27 cellular contexts compared by ENCODE assay signal in genomic region chr10:16894834-16895233, GRCh38.
A peak's percentile ranks its signal among the peaks of the same experiment; 100 is the strongest.
DNase-seq lines count a peak whose midpoint lies in the region; ATAC-seq, FAIRE-seq and TF ChIP-seq lines count a peak whose summit lies in the region.
"Had no signal": no experiment of that assay in that cellular context is flagged by ENCODE, and none has a peak within 500 bp of the region (broad histone marks: within the 10 kb centered on the region; RNA-seq: fewer than 3 reads in every experiment).

No MANE protein-coding gene starts in this region.

- H4K20me1 ChIP-seq in mammary epithelial cell (ENCODE audit: insufficient read depth, low read length), result no peaks in the 10 kb centered on the region

- H3K36me3 ChIP-seq in mammary epithelial cell (ENCODE audit: insufficient read depth, low read length) (no peaks in the 10 kb centered on the region), breast epithelium (no peaks in the 10 kb centered on the region), pancreas (no peaks in the 10 kb centered on the region)
- H3K36me3 ChIP-seq: BE2C had no signal

- ATAC-seq in pancreas (no peak), GM21737 (IDR thresholded peaks at IDR 0.05; ENCODE audit: unreplicated experiment) (no peak)
- ATAC-seq: PC-3 had no signal

- no peak overlapping the region for H3K9ac ChIP-seq in mammary epithelial cell (ENCODE audit: insufficient read depth, low read length)

- H3K36me3 Mint-ChIP-seq in nephron progenitor cell (ENCODE audit: low read depth), result peaks cover 6% of the 10 kb centered on the region

- FAIRE-seq in pancreas (lab: Jason Lieb, UNC), result no peak
- FAIRE-seq: GM12891, H1 had no signal

- H3K27me3 Mint-ChIP-seq in nephron progenitor cell (ENCODE audit: low read depth, poor library complexity), result peaks cover 2% of the 10 kb centered on the region
- H3K27me3 Mint-ChIP-seq: CD8-positive, alpha-beta memory T cell had no signal

- H3K27me3 ChIP-seq in mammary epithelial cell (ENCODE audit: insufficient read depth, low read length) (no peaks in the 10 kb centered on the region), breast epithelium (no peaks in the 10 kb centered on the region), pancreas (no peaks in the 10 kb centered on the region)
- H3K27me3 ChIP-seq: BE2C had no signal

- dilution Hi-C loops in mammary epithelial cell (cut with HindIII; ENCODE audit: low sequenced_read_pairs), result no loop called here

- BruUV-seq in mammary epithelial cell (replicated peaks; lab: Mats Ljungman, UMichigan), result no TSS peak

- H3K9me3 ChIP-seq in mammary epithelial cell (replicated peaks; ENCODE audit: insufficient read depth, low read length) (no peaks in the 10 kb centered on the region), breast epithelium (no peaks in the 10 kb centered on the region), pancreas (no peaks in the 10 kb centered on the region)
- H3K9me3 ChIP-seq: BE2C had no signal

- H2AFZ ChIP-seq in mammary epithelial cell (ENCODE audit: low read depth, low read length), result peak overlapping the region; percentile 30

- H3K4me1 Mint-ChIP-seq in nephron progenitor cell, result peaks cover 21% of the 10 kb centered on the region

- H3K4me2 ChIP-seq in mammary epithelial cell (ENCODE audit: insufficient read depth, low read depth, low read length), result no peak overlapping the region

- TF ChIP-seq CTCF in mammary epithelial cell (conservative IDR thresholded peaks at IDR 0.05 in 1 of 2, IDR thresholded peaks at IDR 0.05 in 1 of 2; ENCODE audit: extremely low read depth in 1 of 2, insufficient read depth in 1 of 2, low read depth in 1 of 2, low read length in 2 of 2), result no peak
- no peak for TF ChIP-seq CTCF in breast epithelium (IDR thresholded peaks at IDR 0.05)
- TF ChIP-seq CTCF in fibroblast of the aortic adventitia (IDR thresholded peaks at IDR 0.05; ENCODE audit: insufficient read depth, low read length), result no peak
- no peak for TF ChIP-seq CTCF in nephron progenitor cell (IDR thresholded peaks at IDR 0.05)
- TF ChIP-seq CTCF in pancreas (IDR thresholded peaks at IDR 0.05), result no peak

- H3K9me3 Mint-ChIP-seq in nephron progenitor cell, result peaks cover 6% of the 10 kb centered on the region

- DNase-seq in mammary epithelial cell (no peak), breast epithelium (ENCODE audit: low spot score in 2 of 2) (no peak), fibroblast of the aortic adventitia (ENCODE audit: low read depth) (peak; percentile 66), nephron progenitor cell (no peak), pancreas (no peak)
- no peak for DNase-seq in stimulated activated CD4-positive, alpha-beta T cell treated with anti-CD3 and anti-CD28 coated beads, Interleukin-4, amount 100 ng/mL, for 4 hours
- DNase-seq: BE2C; Calu3; CD8-positive, alpha-beta memory T cell; DMS79 treated with DMSO at 0.1 percent for 48 hours; GF-D8; HCEC 1CT; KBM-7; NCI-H1105 treated with DMSO at 0.1 percent for 48 hours; NCI-H146; NCI-H2029; NCI-H446; NCI-H524 treated with DMSO at 0.1 percent for 48 hours; NCI-H774; PC-3; Right ventricle myocardium superior; RPMI8226 had no signal

- peak overlapping the region; percentile 92 for H3K27ac Mint-ChIP-seq in nephron progenitor cell
- H3K27ac Mint-ChIP-seq: CD14-positive monocyte had no signal

- H3K79me2 ChIP-seq in mammary epithelial cell (ENCODE audit: insufficient read depth, low read length), result no peaks in the 10 kb centered on the region

- peaks cover 6% of the 10 kb centered on the region for H3K4me1 ChIP-seq in mammary epithelial cell (ENCODE audit: insufficient read depth, low read length)
- no peaks in the 10 kb centered on the region for H3K4me1 ChIP-seq in breast epithelium
- H3K4me1 ChIP-seq in pancreas, result peaks cover 8 to 22% (median 15%) of the 10 kb centered on the region in 3 donors

- intact Hi-C loops in mammary epithelial cell (cut with micrococcal nuclease) (loop anchor here (5.0 kb wide), 2 partner anchors 53 to 132 kb away; no protein-coding TSS in a partner anchor), breast epithelium (cut with DNase I; ENCODE audit: low total_unique reads) (no loop called here), pancreas (cut with DNase I) (no loop called here)

- CTCF ChIA-PET in mammary epithelial cell (lab: Charles Lee; ENCODE audit: low non-redundant PET), result no interaction called here

- in situ Hi-C loops in mammary epithelial cell (cut with MboI; ENCODE audit: low sequenced_read_pairs in 2 of 2), result no loop called here

- no peak overlapping the region for H3K4me3 Mint-ChIP-seq in nephron progenitor cell
- H3K4me3 Mint-ChIP-seq: CD14-positive monocyte; CD8-positive, alpha-beta memory T cell had no signal

- WGBS in mammary epithelial cell (ENCODE audit: low coverage, missing lambda C conversion rate), result 15% methylated on average over 1 of the region's 1 CpG
- 32 to 45% methylated on average over 1 of the region's 1 CpG for WGBS in pancreas, 2 donors

- H3K4me3 ChIP-seq in mammary epithelial cell (replicated peaks in 1 of 3; ENCODE audit: insufficient read depth in 1 of 3, low read depth in 2 of 3, low read length in 3 of 3), result no peak overlapping the region
- H3K4me3 ChIP-seq in breast epithelium, result no peak overlapping the region
- H3K4me3 ChIP-seq in fibroblast of the aortic adventitia (ENCODE audit: low read depth, low read length), result no peak overlapping the region
- no peak overlapping the region for H3K4me3 ChIP-seq in pancreas

- H3K27ac ChIP-seq in mammary epithelial cell (ENCODE audit: insufficient read depth, low read depth, low read length) (no peak overlapping the region), breast epithelium (no peak overlapping the region), pancreas (no peak overlapping the region)
- H3K27ac ChIP-seq: 22Rv1 had no signal

- TF ChIP-seq POLR2A in breast epithelium (IDR thresholded peaks at IDR 0.05), result no peak
